ENCODE assay signal across 1 cellular context in the genomic region with DNA sequence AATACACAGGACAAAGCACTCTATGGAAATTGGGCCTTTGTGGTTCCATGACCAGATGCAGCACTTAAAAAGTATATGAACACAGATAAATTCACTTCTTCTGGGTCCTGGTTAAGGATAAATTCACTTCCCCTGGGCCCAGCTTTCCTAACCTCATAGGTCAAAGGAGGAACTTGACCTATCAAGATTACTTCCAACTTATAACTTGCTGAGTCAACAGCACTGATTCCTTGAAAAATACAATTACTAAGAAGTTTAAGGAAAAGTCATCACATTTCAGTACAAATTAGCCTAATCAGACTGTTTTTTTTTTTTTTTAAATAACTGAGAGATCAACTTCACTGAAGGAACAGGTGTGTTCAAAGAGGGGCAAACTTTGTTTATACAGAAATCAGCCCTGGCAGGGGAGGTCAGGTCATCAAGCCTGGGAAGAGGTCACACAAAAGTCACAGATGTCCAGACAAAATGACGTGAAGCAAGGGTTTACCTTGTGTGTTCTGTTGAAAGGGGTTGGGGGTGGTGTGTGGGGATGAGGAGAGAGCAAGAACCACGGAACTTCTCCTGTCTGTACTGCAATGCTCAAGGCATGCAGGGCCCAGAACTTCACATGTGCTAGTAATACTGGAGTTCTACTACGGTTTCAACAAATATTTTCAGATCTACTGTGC.
A peak's percentile ranks its signal among the peaks of the same experiment; 100 is the strongest.
TF ChIP-seq lines count a peak whose summit lies in the region.

No MANE protein-coding gene starts in this region.

TF ChIP-seq in IMR-90, 13 proteins besides CTCF, POLR2A, EP300 and RAD21:
- TF ChIP-seq MAFK (IDR thresholded peaks at IDR 0.05; ENCODE audit: low read depth, low read length), result peak; percentile 26; the same call in 1 of the 2 replicates
- TF ChIP-seq, protein P1, sequence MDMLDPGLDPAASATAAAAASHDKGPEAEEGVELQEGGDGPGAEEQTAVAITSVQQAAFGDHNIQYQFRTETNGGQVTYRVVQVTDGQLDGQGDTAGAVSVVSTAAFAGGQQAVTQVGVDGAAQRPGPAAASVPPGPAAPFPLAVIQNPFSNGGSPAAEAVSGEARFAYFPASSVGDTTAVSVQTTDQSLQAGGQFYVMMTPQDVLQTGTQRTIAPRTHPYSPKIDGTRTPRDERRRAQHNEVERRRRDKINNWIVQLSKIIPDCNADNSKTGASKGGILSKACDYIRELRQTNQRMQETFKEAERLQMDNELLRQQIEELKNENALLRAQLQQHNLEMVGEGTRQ (IDR thresholded peaks at IDR 0.05; ENCODE audit: low read depth, low read length), result no peak
- TF ChIP-seq FOS (IDR thresholded peaks at IDR 0.05; ENCODE audit: low read depth, low read length), result no peak
- no peak for TF ChIP-seq CHD1 (IDR thresholded peaks at IDR 0.05; ENCODE audit: low read depth, low read length)
